ENCODE assay signal across 21 cellular contexts in genomic region chr6:149365197-149365596, GRCh38. TPM values are rescaled to one million over a fixed set of nuclear protein-coding genes. Genes with fewer than 3 reads are reported as not detected.
A peak's percentile ranks its signal among the peaks of the same experiment; 100 is the strongest.
DNase-seq lines count a peak whose midpoint lies in the region; ATAC-seq, FAIRE-seq and TF ChIP-seq lines count a peak whose summit lies in the region.
"Had no signal": no experiment of that assay in that cellular context is flagged by ENCODE, and none has a peak within 500 bp of the region (broad histone marks: within the 10 kb centered on the region; RNA-seq: fewer than 3 reads in every experiment).

No MANE protein-coding gene starts in this region.

- no peaks in the 10 kb centered on the region for H3K9me3 ChIP-seq in osteoblast (ENCODE audit: low read depth, low read length)

- peaks cover 7% of the 10 kb centered on the region for H3K9me3 Mint-ChIP-seq in activated naive CD4-positive, alpha-beta T cell treated with anti-CD3 and anti-CD28 coated beads, Interleukin-2, amount 10 ng/mL, durations not matched to agents 7 days and 5 days
- no peaks in the 10 kb centered on the region for H3K9me3 Mint-ChIP-seq in activated T-helper 2 cell treated with anti-CD3 and anti-CD28 coated beads, Interferon-gamma antibody, Interleukin-2, Interleukin-4, amounts not matched to agents 10 μg/mL and 5 μg/mL and 100 μg/mL, durations not matched to agents 14 hours and 24 hours and 36 hours

- H3K4me1 Mint-ChIP-seq in activated naive CD4-positive, alpha-beta T cell treated with anti-CD3 and anti-CD28 coated beads, Interleukin-2, amount 10 ng/mL, durations not matched to agents 7 days and 5 days = peaks cover 47% of the 10 kb centered on the region
- peaks cover 48% of the 10 kb centered on the region for H3K4me1 Mint-ChIP-seq in activated T-helper 2 cell treated with anti-CD3 and anti-CD28 coated beads, Interferon-gamma antibody, Interleukin-2, Interleukin-4, amounts not matched to agents 10 μg/mL and 5 μg/mL and 100 μg/mL, durations not matched to agents 14 hours and 24 hours and 36 hours (ENCODE audit: low read depth)

- no peak overlapping the region for H3K4me3 ChIP-seq in osteoblast (ENCODE audit: insufficient read depth, low read length)

- peak; percentile 46 for FAIRE-seq in G401.6 (lab: Jason Lieb, UNC)
- FAIRE-seq: H1 had no signal

- no peak overlapping the region for H2AFZ ChIP-seq in osteoblast (ENCODE audit: low read length)

- no peaks in the 10 kb centered on the region for H3K27me3 Mint-ChIP-seq in activated naive CD4-positive, alpha-beta T cell treated with anti-CD3 and anti-CD28 coated beads, Interleukin-2, amount 10 ng/mL, durations not matched to agents 7 days and 5 days
- no peaks in the 10 kb centered on the region for H3K27me3 Mint-ChIP-seq in activated T-helper 2 cell treated with anti-CD3 and anti-CD28 coated beads, Interferon-gamma antibody, Interleukin-2, Interleukin-4, amounts not matched to agents 10 μg/mL and 5 μg/mL and 100 μg/mL, durations not matched to agents 14 hours and 24 hours and 36 hours (ENCODE audit: low read depth)

- peaks cover 5% of the 10 kb centered on the region for H3K36me3 ChIP-seq in osteoblast (ENCODE audit: insufficient read depth, low read length)

- H3K27me3 ChIP-seq in osteoblast (ENCODE audit: insufficient read depth, low read length) = no peaks in the 10 kb centered on the region

- CTCF ChIA-PET in activated naive CD4-positive, alpha-beta T cell treated with anti-CD3 and anti-CD28 coated beads, Interleukin-2, amount 10 ng/mL, durations not matched to agents 7 days and 5 days (lab: Charles Lee) = no interaction called here

- peaks cover 46% of the 10 kb centered on the region for H3K36me3 Mint-ChIP-seq in activated naive CD4-positive, alpha-beta T cell treated with anti-CD3 and anti-CD28 coated beads, Interleukin-2, amount 10 ng/mL, durations not matched to agents 7 days and 5 days
- H3K36me3 Mint-ChIP-seq in activated T-helper 2 cell treated with anti-CD3 and anti-CD28 coated beads, Interferon-gamma antibody, Interleukin-2, Interleukin-4, amounts not matched to agents 10 μg/mL and 5 μg/mL and 100 μg/mL, durations not matched to agents 14 hours and 24 hours and 36 hours (ENCODE audit: low read depth) = peaks cover 46% of the 10 kb centered on the region

- peak overlapping the region; percentile 58 for H3K27ac Mint-ChIP-seq in activated naive CD4-positive, alpha-beta T cell treated with anti-CD3 and anti-CD28 coated beads, Interleukin-2, amount 10 ng/mL, durations not matched to agents 7 days and 5 days
- peak overlapping the region; percentile 65 for H3K27ac Mint-ChIP-seq in activated T-helper 2 cell treated with anti-CD3 and anti-CD28 coated beads, Interferon-gamma antibody, Interleukin-2, Interleukin-4, amounts not matched to agents 10 μg/mL and 5 μg/mL and 100 μg/mL, durations not matched to agents 14 hours and 24 hours and 36 hours

- H3K4me1 ChIP-seq in osteoblast (ENCODE audit: insufficient read depth, low read length) = no peaks in the 10 kb centered on the region

- ATAC-seq in HG02759 (IDR thresholded peaks at IDR 0.05; ENCODE audit: unreplicated experiment) = no peak
- ATAC-seq in GM19452 (IDR thresholded peaks at IDR 0.05; ENCODE audit: unreplicated experiment) = no peak
- ATAC-seq: sciatic nerve, SK-N-SH treated with all-trans-retinoic acid at 6 μM for 48 hours had no signal

- no peak for TF ChIP-seq CTCF in osteoblast (IDR thresholded peaks at IDR 0.05; ENCODE audit: extremely low read depth, low read depth, low read length)

- peaks cover 83% of the 10 kb centered on the region for H4K20me1 ChIP-seq in osteoblast (ENCODE audit: insufficient read depth, low read length)

- no peak overlapping the region for H3K27ac ChIP-seq in osteoblast (ENCODE audit: low read depth, low read length)

- no peak for DNase-seq in activated naive CD4-positive, alpha-beta T cell treated with anti-CD3 and anti-CD28 coated beads, Interleukin-2, amount 10 ng/mL, durations not matched to agents 7 days and 5 days
- no peak for DNase-seq in activated naive CD4-positive, alpha-beta T cell treated with anti-CD3 and anti-CD28 coated beads, Interleukin-2, amount 50 U/mL, for 16 hours
- no peak for DNase-seq in activated T-helper 2 cell treated with anti-CD3 and anti-CD28 coated beads, Interferon-gamma antibody, Interleukin-2, Interleukin-4, amounts not matched to agents 10 μg/mL and 5 μg/mL and 100 μg/mL, durations not matched to agents 14 hours and 24 hours and 36 hours (ENCODE audit: low spot score)
- DNase-seq in osteoblast (ENCODE audit: insufficient read length, low spot score, missing footprints) (peak; percentile 46), dermis blood vessel endothelial cell (no peak)
- DNase-seq: activated CD4-positive, CD25-positive, alpha-beta regulatory T cell; activated gamma-delta T cell; GF-D8; KG1; MM.1S; NCI-H1417 treated with DMSO at 0.1 percent for 48 hours; NCI-H2081 treated with DMSO at 0.1 percent for 48 hours; NCI-H774; stimulated activated CD4-positive, alpha-beta T cell treated with anti-CD3 and anti-CD28 coated beads, Interleukin-15, amount 100 ng/mL, for 24 hours; trophoblast cell had no signal

- H3K4me3 Mint-ChIP-seq in activated naive CD4-positive, alpha-beta T cell treated with anti-CD3 and anti-CD28 coated beads, Interleukin-2, amount 10 ng/mL, durations not matched to agents 7 days and 5 days = no peak overlapping the region
- peak overlapping the region; percentile 10 for H3K4me3 Mint-ChIP-seq in activated T-helper 2 cell treated with anti-CD3 and anti-CD28 coated beads, Interferon-gamma antibody, Interleukin-2, Interleukin-4, amounts not matched to agents 10 μg/mL and 5 μg/mL and 100 μg/mL, durations not matched to agents 14 hours and 24 hours and 36 hours (ENCODE audit: low read depth)

- peaks cover 99% of the 10 kb centered on the region for H3K79me2 ChIP-seq in osteoblast (ENCODE audit: insufficient read depth, low read length)

- no peak overlapping the region for H3K4me2 ChIP-seq in osteoblast (ENCODE audit: insufficient read depth, low read length)

- intact Hi-C loops in activated T-helper 2 cell treated with anti-CD3 and anti-CD28 coated beads, Interferon-gamma antibody, Interleukin-2, Interleukin-4, amounts not matched to agents 10 μg/mL and 5 μg/mL and 100 μg/mL, durations not matched to agents 14 hours and 24 hours and 36 hours (cut with micrococcal nuclease) = loop anchor here (2.0 kb wide), 1 partner anchor 22 kb away; no protein-coding TSS in a partner anchor

RNA-seq across cellular contexts. Expression of gene SUMO4, which starts 34.9 kb away (rescaled TPM):
- total RNA-seq in activated T-helper 2 cell treated with anti-CD3 and anti-CD28 coated beads, Interferon-gamma antibody, Interleukin-2, Interleukin-4, amounts not matched to agents 10 μg/mL and 5 μg/mL and 100 μg/mL, durations not matched to agents 14 hours and 24 hours and 36 hours = 7.7 and 7.8 TPM in 2 replicates
- total RNA-seq in osteoblast (3.5 and 3.6 TPM in 2 replicates), dermis blood vessel endothelial cell (1.0 and 1.3 TPM in 2 replicates)

RNA-seq across cellular contexts. Expression of gene TAB2, which starts 47.7 kb away (rescaled TPM):
- total RNA-seq in activated T-helper 2 cell treated with anti-CD3 and anti-CD28 coated beads, Interferon-gamma antibody, Interleukin-2, Interleukin-4, amounts not matched to agents 10 μg/mL and 5 μg/mL and 100 μg/mL, durations not matched to agents 14 hours and 24 hours and 36 hours = 106 and 110 TPM in 2 replicates
- 28.2 and 34.8 TPM in 2 replicates for total RNA-seq in osteoblast
- 15.0 and 33.6 TPM in 2 replicates for total RNA-seq in dermis blood vessel endothelial cell
